Comparison of ENCODE assay signal across 8 cellular contexts in genomic region chr12:63103489-63104131, GRCh38.
DNase-seq lines count a peak whose midpoint lies in the region; ATAC-seq and TF ChIP-seq lines count a peak whose summit lies in the region.

No MANE protein-coding gene starts in this region.

- no peak for ATAC-seq in GM18868 (IDR thresholded peaks at IDR 0.05; ENCODE audit: unreplicated experiment)
- ATAC-seq in HG02678 (IDR thresholded peaks at IDR 0.05; ENCODE audit: unreplicated experiment): no peak

- H3K36me3 ChIP-seq in brain microvascular endothelial cell (replicated peaks): no peaks in the 10 kb centered on the region

- H3K27me3 ChIP-seq in brain microvascular endothelial cell (replicated peaks): no peaks in the 10 kb centered on the region

- no peak overlapping the region for H3K27ac ChIP-seq in brain microvascular endothelial cell

- TF ChIP-seq CTCF in GM12872 (IDR thresholded peaks at IDR 0.05; ENCODE audit: insufficient read depth, low read depth, low read length): peak; percentile 67; the same call in 2 of the 3 replicates
- peak; percentile 63 for TF ChIP-seq CTCF in brain microvascular endothelial cell (IDR thresholded peaks at IDR 0.05; ENCODE audit: low read depth, low read length, missing control alignments)

- H3K4me3 ChIP-seq in brain microvascular endothelial cell (ENCODE audit: low read depth, low read length): no peak overlapping the region

- in situ Hi-C loops in brain microvascular endothelial cell (cut with HindIII; ENCODE audit: low pct_ligation_motif_present, low sequenced_read_pairs): no loop called here

- peak; percentile 33 for DNase-seq in Ammon's horn (ENCODE audit: low spot score)
- DNase-seq in NCI-H146 treated with DMSO at 0.1 percent for 48 hours (lab: John Stamatoyannopoulos, UW; ENCODE audit: unreplicated experiment): peak; percentile 33
- DNase-seq in brain microvascular endothelial cell: no peak
- DNase-seq in medulla oblongata (ENCODE audit: extremely low spot score): peak; percentile 17
- no peak for DNase-seq in SKM-1 (lab: John Stamatoyannopoulos, UW; ENCODE audit: unreplicated experiment)

Comparison
In these comparisons a context has a peak if more than half of its experiments do, and no peak if none do; other contexts are left out.
1. DNase-seq: peak in Ammon's horn (single experiment), NCI-H146 treated with DMSO at 0.1 percent for 48 hours (single experiment) and medulla oblongata (single experiment); none in brain microvascular endothelial cell (single experiment) and SKM-1 (single experiment).